ENCODE assay signal across 1 cellular context in genomic region chr5:79495311-79495710, GRCh38.
TF ChIP-seq lines count a peak whose summit lies in the region.

No MANE protein-coding gene starts in this region.

TF ChIP-seq in GM23338, 12 proteins besides CTCF, POLR2A, EP300 and RAD21 (continued from another document):
- TF ChIP-seq REST (IDR thresholded peaks at IDR 0.05; ENCODE audit: unreplicated experiment): no peak
- no peak for TF ChIP-seq ZNF114 (CRISPR knock-in tag; IDR thresholded peaks at IDR 0.05)
- no peak for TF ChIP-seq POLR2AphosphoS5 (IDR thresholded peaks at IDR 0.05; ENCODE audit: low read depth)
TF ChIP-seq in GM23338: peak in this region for 0.
